Comparison of ENCODE assay signal across 1 cellular context in genomic region chr19:1438035-1438932, GRCh38.
TF ChIP-seq lines count a peak whose summit lies in the region.

TSS of gene RPS15 (plus strand) at chr19:1438396. CDS start at chr19:1438426, 30 bp downstream.

TF ChIP-seq in K562, 482 proteins besides CTCF, POLR2A, EP300 and RAD21 (continued from another document):
- peak; percentile 94 to 95 for TF ChIP-seq MNT (conservative IDR thresholded peaks at IDR 0.05)
- no peak for TF ChIP-seq FOXM1 (IDR thresholded peaks at IDR 0.05; ENCODE audit: low read depth)
- TF ChIP-seq FOXM1 (CRISPR knock-in tag; IDR thresholded peaks at IDR 0.05; ENCODE audit: low read depth), result peak; percentile 48; the same call in 1 of the 2 replicates
- TF ChIP-seq NR2C1 (IDR thresholded peaks at IDR 0.05), result peak; percentile 22; the same call in 1 of the 2 replicates
- TF ChIP-seq NR2C1 (tag; IDR thresholded peaks at IDR 0.05), result peak; percentile 38; the same call in 1 of the 2 replicates
- TF ChIP-seq CHD1 (IDR thresholded peaks at IDR 0.05; ENCODE audit: low read length), result peak; percentile 93
- TF ChIP-seq ID3 (CRISPR knock-in tag; IDR thresholded peaks at IDR 0.05), result no peak
- TF ChIP-seq ID3 (tag; IDR thresholded peaks at IDR 0.05), result peak; percentile 83
- no peak for TF ChIP-seq WHSC1 (IDR thresholded peaks at IDR 0.05; ENCODE audit: low read length)
- peak; percentile 91 for TF ChIP-seq CREB3L1 (IDR thresholded peaks at IDR 0.05; ENCODE audit: borderline replicate concordance, low read depth)
- peak; percentile 57 for TF ChIP-seq ZNF407 (IDR thresholded peaks at IDR 0.05; ENCODE audit: low read depth)
- peak; percentile 80 for TF ChIP-seq HINFP (tag; conservative IDR thresholded peaks at IDR 0.05; ENCODE audit: low read depth)
- 0 out of 6 replicates have a peak, but pooled peaks of 2 of the 3 experiments have one; percentile 13 to 61 for TF ChIP-seq ZBTB11 (CRISPR knock-in tag; IDR thresholded peaks at IDR 0.05)
- peak; percentile 100 for TF ChIP-seq ZFX (CRISPR knock-in tag; IDR thresholded peaks at IDR 0.05)
- TF ChIP-seq CTCFL (IDR thresholded peaks at IDR 0.05; ENCODE audit: borderline replicate concordance, insufficient read depth, low read depth, low read length, poor library complexity, severe bottlenecking), result peak; percentile 84
- peak; percentile 20; the same call in 1 of the 2 replicates for TF ChIP-seq PRMT5 (CRISPR knock-in tag; IDR thresholded peaks at IDR 0.05)
- peak in 1 of 2 experiments; percentile 87 for TF ChIP-seq AFF1 (IDR thresholded peaks at IDR 0.05; ENCODE audit: low read depth in 1 of 2, partially characterized antibody in 2 of 2)
- TF ChIP-seq ZNF121 (CRISPR knock-in tag; conservative IDR thresholded peaks at IDR 0.05), result no peak
